In the genomic region with DNA sequence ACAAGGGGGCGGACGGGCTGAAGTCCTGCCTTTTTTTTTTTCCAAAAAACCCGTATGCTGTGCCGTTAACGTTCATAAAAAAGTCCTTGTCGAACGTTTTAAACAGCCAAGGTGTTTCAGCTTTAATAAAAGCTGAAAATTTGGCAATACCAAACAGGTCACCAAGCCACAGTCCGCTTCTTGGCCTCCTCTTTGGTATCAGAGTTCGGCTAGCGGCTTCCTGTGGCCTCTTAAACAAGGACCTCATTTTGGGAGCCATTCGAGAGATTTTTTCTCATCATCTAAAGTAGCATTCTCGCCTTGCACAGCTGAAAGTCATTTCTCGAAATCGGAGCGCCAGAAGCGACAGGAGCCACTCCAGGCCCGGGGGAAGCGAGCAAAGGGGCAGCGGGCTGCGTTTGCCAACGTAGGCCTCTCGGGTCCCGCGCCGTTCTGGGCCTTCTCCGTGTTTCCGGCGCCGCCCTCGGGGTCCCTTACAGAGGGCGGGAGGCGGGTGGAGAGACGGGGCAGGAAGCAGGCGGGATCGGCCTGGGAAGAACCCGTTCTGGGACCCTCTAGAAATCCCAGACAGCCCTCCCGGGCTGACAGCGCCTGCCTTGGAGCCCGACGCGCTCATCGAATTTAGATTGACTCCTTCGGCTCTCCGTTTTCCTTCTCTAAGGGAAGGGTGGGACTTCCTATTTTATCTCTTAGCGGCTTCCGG, we compare ENCODE assay signal across 8 cellular contexts. TPM values are rescaled to one million over a fixed set of nuclear protein-coding genes. Genes with fewer than 3 reads are reported as not detected.
A peak's percentile ranks its signal among the peaks of the same experiment; 100 is the strongest.
DNase-seq lines count a peak whose midpoint lies in the region; ATAC-seq and TF ChIP-seq lines count a peak whose summit lies in the region.

No MANE protein-coding gene starts in this region.

- peak in 1 of 4 donors; percentile 16 for TF ChIP-seq EP300 in sigmoid colon (IDR thresholded peaks at IDR 0.05)

- WGBS in adrenal gland, 4 donors = 1 to 5% (median 3%) methylated on average over 24 to 46 of the region's 46 CpGs
- 1% methylated on average over 46 of the region's 46 CpGs for WGBS in sigmoid colon, 2 donors

- H3K36me3 ChIP-seq in adrenal gland (replicated peaks in 1 of 2) = no peaks in the 10 kb centered on the region
- H3K36me3 ChIP-seq in sigmoid colon = peaks cover 0 to 12% (median 2%) of the 10 kb centered on the region in 4 donors

- intact Hi-C loops in adrenal gland (cut with DNase I) = loop anchor here in 1 of 2 donors (10.0 kb wide), 1 partner anchor 102 kb away; a partner anchor contains a TSS
- intact Hi-C loops in sigmoid colon (cut with DNase I) = loop anchor here (2.0 to 5.0 kb wide), 3 partner anchors 100 to 1754 kb away; a partner anchor contains a TSS

- POLR2A ChIA-PET in T-cell (lab: Charles Lee) = interaction anchor here in 1 of 2 donors (1.0 kb wide), 1 partner anchor 101 kb away, joined by 4 read pairs; a partner anchor contains a TSS

- CTCF ChIA-PET in T-cell (lab: Charles Lee) = interaction anchor here (0.7 to 1.0 kb wide), 3 partner anchors 55 to 514 kb away, joined by 3 to 4 read pairs (median 3); no protein-coding TSS in a partner anchor

- DNase-seq in ELR (ENCODE audit: low read depth) (peak; percentile 80), KG1 (lab: John Stamatoyannopoulos, UW) (peak; percentile 39), T-cell (peak in 33 of 34 experiments; percentile 46 to 77 (median 63)), adrenal gland (peak; percentile 56 to 80 (median 71)), hepatic stellate cell (ENCODE audit: low spot score) (peak; percentile 40), sigmoid colon (peak; percentile 87), inferior parietal cortex (ENCODE audit: extremely low spot score) (no peak)

- H3K4me1 ChIP-seq in adrenal gland (replicated peaks in 1 of 2) (peaks cover 16 to 30% of the 10 kb centered on the region in 2 donors), sigmoid colon (peaks cover 0 to 41% (median 30%) of the 10 kb centered on the region in 4 donors)

- H3K4me3 Mint-ChIP-seq in T-cell = peak overlapping the region; percentile 92 to 95 (median 94)

- H3K9me3 ChIP-seq in adrenal gland (replicated peaks in 1 of 3) = no peaks in the 10 kb centered on the region
- H3K9me3 ChIP-seq in sigmoid colon = no peaks in the 10 kb centered on the region

- H3K36me3 Mint-ChIP-seq in T-cell = peaks cover 34% of the 10 kb centered on the region

- peaks cover 56 to 65% (median 59%) of the 10 kb centered on the region in 3 donors for H3K4me1 Mint-ChIP-seq in T-cell

- ATAC-seq in GM21619 (IDR thresholded peaks at IDR 0.05; ENCODE audit: unreplicated experiment) (peak; percentile 35), T-cell (replicated peaks in 1 of 4) (peak; percentile 45 to 58 (median 50))

- H3K27ac ChIP-seq in adrenal gland (peak overlapping the region; percentile 92 to 100 (median 98)), sigmoid colon (peak overlapping the region; percentile 92 to 99 (median 96))

- no peak for TF ChIP-seq CTCF in adrenal gland (IDR thresholded peaks at IDR 0.05)
- no peak for TF ChIP-seq CTCF in sigmoid colon (IDR thresholded peaks at IDR 0.05)

- peak overlapping the region; percentile 83 to 96 (median 94) for H3K4me3 ChIP-seq in adrenal gland
- H3K4me3 ChIP-seq in sigmoid colon = peak overlapping the region; percentile 56 to 97 (median 78)

- H3K9me3 Mint-ChIP-seq in T-cell = no peaks in the 10 kb centered on the region

- H3K27me3 Mint-ChIP-seq in T-cell = no peaks in the 10 kb centered on the region

- H3K27me3 ChIP-seq in adrenal gland (no peaks in the 10 kb centered on the region), sigmoid colon (no peaks in the 10 kb centered on the region)

- H3K27ac Mint-ChIP-seq in T-cell = peak overlapping the region; percentile 99

- TF ChIP-seq POLR2A in adrenal gland (IDR thresholded peaks at IDR 0.05) (no peak), sigmoid colon (IDR thresholded peaks at IDR 0.05) (no peak)

RNA-seq across cellular contexts. Expression of a gene that starts 0.6 kb away (rescaled TPM):
- 10 to 100 TPM; 22.9 to 37.4 (median 24.4) TPM for total RNA-seq in T-cell
- total RNA-seq in adrenal gland = 10 to 100 TPM in 4 of 8 donors, 1 to 10 TPM in 4; 6.9 to 20.2 (median 10.0) TPM
- 1 to 10 TPM; 2.5 to 4.4 (median 4.2) TPM for polyA plus RNA-seq in adrenal gland
- total RNA-seq in sigmoid colon = 10 to 100 TPM; 16.3 to 19.8 (median 18.1) TPM
- 1 to 10 TPM; 1.4 to 5.4 (median 1.8) TPM for polyA plus RNA-seq in sigmoid colon
